2 cellular contexts compared by ENCODE assay signal in the genomic region with DNA sequence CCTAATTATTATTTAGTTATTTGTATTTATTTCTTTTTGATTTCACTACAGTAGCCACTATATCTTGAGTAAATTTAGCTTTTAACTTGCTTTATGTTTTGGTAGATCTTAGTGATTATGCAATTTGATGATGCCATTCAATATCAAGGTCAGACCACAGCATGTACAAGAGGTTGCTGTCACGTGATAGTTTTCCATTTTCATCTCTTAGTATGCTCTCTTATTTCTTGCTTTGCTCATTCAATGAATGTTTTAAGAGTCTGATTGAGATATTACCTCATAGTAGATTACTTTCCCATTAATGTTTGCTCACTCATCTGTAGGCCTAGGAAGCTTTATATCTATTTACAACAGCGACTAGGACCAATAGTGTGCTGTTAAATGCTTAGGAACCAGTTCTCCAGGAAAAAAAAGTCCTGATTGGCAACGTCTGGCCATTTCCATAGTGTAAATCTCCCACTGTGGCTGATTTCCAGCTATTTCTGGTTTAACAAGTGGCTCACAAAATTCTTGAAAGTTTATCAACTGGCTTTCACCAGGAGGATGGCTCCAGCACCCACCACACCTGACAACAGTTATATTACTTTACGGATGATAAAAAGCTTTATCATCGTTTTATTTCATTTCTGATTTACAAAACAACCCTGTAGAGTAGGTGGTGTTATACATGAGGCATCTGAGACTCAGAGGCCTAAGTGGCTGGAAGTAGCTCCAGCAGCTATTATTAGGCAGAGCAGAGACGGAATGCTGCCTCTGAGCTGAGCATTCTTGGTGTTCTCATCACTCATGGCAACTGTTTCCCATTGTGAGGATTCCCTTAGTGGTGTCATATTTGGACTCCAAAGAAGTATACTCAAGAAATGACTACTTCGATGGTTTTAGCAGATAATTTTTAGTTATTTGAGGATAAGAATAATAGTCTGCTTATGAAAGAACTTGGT.
TF ChIP-seq lines count a peak whose summit lies in the region.

No MANE protein-coding gene starts in this region.

TF ChIP-seq in IMR-90, 13 proteins besides CTCF, POLR2A, EP300 and RAD21:
- TF ChIP-seq, protein P1, sequence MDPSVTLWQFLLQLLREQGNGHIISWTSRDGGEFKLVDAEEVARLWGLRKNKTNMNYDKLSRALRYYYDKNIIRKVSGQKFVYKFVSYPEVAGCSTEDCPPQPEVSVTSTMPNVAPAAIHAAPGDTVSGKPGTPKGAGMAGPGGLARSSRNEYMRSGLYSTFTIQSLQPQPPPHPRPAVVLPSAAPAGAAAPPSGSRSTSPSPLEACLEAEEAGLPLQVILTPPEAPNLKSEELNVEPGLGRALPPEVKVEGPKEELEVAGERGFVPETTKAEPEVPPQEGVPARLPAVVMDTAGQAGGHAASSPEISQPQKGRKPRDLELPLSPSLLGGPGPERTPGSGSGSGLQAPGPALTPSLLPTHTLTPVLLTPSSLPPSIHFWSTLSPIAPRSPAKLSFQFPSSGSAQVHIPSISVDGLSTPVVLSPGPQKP (IDR thresholded peaks at IDR 0.05; ENCODE audit: borderline replicate concordance, low read depth, low read length): no peak
- TF ChIP-seq RFX5 (IDR thresholded peaks at IDR 0.05; ENCODE audit: low read depth, low read length): no peak
- no peak for TF ChIP-seq MAZ (IDR thresholded peaks at IDR 0.05; ENCODE audit: borderline replicate concordance, low read depth, low read length)
- TF ChIP-seq, protein P2, sequence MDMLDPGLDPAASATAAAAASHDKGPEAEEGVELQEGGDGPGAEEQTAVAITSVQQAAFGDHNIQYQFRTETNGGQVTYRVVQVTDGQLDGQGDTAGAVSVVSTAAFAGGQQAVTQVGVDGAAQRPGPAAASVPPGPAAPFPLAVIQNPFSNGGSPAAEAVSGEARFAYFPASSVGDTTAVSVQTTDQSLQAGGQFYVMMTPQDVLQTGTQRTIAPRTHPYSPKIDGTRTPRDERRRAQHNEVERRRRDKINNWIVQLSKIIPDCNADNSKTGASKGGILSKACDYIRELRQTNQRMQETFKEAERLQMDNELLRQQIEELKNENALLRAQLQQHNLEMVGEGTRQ (IDR thresholded peaks at IDR 0.05; ENCODE audit: low read depth, low read length): peak; percentile 36; the same call in 1 of the 2 replicates
- TF ChIP-seq SMC3 (IDR thresholded peaks at IDR 0.05; ENCODE audit: low read depth, low read length): no peak
- no peak for TF ChIP-seq RCOR1 (IDR thresholded peaks at IDR 0.05; ENCODE audit: insufficient replicate concordance, low read length)
- TF ChIP-seq MXI1 (IDR thresholded peaks at IDR 0.05; ENCODE audit: borderline replicate concordance, low read depth, low read length): no peak
- no peak for TF ChIP-seq MAFK (IDR thresholded peaks at IDR 0.05; ENCODE audit: low read depth, low read length)
- TF ChIP-seq FOS (IDR thresholded peaks at IDR 0.05; ENCODE audit: low read depth, low read length): no peak
- peak; percentile 81 for TF ChIP-seq CEBPB (IDR thresholded peaks at IDR 0.05; ENCODE audit: low read depth, low read length)

TF ChIP-seq in GM23338, 12 proteins besides CTCF, POLR2A, EP300 and RAD21:
- TF ChIP-seq EZH2 (IDR thresholded peaks at IDR 0.05; ENCODE audit: low read depth, unreplicated experiment) (no peak), ZNF331 (CRISPR knock-in tag; IDR thresholded peaks at IDR 0.05; ENCODE audit: low read depth) (no peak), NANOG (IDR thresholded peaks at IDR 0.05; ENCODE audit: borderline replicate concordance) (no peak), CREB1 (CRISPR knock-in tag; IDR thresholded peaks at IDR 0.05; ENCODE audit: low read depth) (no peak), STAT1 (IDR thresholded peaks at IDR 0.05; ENCODE audit: unreplicated experiment) (no peak), POLR2AphosphoS5 (IDR thresholded peaks at IDR 0.05; ENCODE audit: low read depth) (no peak), JUNB (IDR thresholded peaks at IDR 0.05; ENCODE audit: unreplicated experiment) (no peak), EZH2phosphoT487 (IDR thresholded peaks at IDR 0.05; ENCODE audit: unreplicated experiment) (no peak), ZNF114 (CRISPR knock-in tag; IDR thresholded peaks at IDR 0.05) (no peak)
- TF ChIP-seq, protein P3, sequence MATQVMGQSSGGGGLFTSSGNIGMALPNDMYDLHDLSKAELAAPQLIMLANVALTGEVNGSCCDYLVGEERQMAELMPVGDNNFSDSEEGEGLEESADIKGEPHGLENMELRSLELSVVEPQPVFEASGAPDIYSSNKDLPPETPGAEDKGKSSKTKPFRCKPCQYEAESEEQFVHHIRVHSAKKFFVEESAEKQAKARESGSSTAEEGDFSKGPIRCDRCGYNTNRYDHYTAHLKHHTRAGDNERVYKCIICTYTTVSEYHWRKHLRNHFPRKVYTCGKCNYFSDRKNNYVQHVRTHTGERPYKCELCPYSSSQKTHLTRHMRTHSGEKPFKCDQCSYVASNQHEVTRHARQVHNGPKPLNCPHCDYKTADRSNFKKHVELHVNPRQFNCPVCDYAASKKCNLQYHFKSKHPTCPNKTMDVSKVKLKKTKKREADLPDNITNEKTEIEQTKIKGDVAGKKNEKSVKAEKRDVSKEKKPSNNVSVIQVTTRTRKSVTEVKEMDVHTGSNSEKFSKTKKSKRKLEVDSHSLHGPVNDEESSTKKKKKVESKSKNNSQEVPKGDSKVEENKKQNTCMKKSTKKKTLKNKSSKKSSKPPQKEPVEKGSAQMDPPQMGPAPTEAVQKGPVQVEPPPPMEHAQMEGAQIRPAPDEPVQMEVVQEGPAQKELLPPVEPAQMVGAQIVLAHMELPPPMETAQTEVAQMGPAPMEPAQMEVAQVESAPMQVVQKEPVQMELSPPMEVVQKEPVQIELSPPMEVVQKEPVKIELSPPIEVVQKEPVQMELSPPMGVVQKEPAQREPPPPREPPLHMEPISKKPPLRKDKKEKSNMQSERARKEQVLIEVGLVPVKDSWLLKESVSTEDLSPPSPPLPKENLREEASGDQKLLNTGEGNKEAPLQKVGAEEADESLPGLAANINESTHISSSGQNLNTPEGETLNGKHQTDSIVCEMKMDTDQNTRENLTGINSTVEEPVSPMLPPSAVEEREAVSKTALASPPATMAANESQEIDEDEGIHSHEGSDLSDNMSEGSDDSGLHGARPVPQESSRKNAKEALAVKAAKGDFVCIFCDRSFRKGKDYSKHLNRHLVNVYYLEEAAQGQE (IDR thresholded peaks at IDR 0.05; ENCODE audit: unreplicated experiment): no peak
- TF ChIP-seq, protein P4, sequence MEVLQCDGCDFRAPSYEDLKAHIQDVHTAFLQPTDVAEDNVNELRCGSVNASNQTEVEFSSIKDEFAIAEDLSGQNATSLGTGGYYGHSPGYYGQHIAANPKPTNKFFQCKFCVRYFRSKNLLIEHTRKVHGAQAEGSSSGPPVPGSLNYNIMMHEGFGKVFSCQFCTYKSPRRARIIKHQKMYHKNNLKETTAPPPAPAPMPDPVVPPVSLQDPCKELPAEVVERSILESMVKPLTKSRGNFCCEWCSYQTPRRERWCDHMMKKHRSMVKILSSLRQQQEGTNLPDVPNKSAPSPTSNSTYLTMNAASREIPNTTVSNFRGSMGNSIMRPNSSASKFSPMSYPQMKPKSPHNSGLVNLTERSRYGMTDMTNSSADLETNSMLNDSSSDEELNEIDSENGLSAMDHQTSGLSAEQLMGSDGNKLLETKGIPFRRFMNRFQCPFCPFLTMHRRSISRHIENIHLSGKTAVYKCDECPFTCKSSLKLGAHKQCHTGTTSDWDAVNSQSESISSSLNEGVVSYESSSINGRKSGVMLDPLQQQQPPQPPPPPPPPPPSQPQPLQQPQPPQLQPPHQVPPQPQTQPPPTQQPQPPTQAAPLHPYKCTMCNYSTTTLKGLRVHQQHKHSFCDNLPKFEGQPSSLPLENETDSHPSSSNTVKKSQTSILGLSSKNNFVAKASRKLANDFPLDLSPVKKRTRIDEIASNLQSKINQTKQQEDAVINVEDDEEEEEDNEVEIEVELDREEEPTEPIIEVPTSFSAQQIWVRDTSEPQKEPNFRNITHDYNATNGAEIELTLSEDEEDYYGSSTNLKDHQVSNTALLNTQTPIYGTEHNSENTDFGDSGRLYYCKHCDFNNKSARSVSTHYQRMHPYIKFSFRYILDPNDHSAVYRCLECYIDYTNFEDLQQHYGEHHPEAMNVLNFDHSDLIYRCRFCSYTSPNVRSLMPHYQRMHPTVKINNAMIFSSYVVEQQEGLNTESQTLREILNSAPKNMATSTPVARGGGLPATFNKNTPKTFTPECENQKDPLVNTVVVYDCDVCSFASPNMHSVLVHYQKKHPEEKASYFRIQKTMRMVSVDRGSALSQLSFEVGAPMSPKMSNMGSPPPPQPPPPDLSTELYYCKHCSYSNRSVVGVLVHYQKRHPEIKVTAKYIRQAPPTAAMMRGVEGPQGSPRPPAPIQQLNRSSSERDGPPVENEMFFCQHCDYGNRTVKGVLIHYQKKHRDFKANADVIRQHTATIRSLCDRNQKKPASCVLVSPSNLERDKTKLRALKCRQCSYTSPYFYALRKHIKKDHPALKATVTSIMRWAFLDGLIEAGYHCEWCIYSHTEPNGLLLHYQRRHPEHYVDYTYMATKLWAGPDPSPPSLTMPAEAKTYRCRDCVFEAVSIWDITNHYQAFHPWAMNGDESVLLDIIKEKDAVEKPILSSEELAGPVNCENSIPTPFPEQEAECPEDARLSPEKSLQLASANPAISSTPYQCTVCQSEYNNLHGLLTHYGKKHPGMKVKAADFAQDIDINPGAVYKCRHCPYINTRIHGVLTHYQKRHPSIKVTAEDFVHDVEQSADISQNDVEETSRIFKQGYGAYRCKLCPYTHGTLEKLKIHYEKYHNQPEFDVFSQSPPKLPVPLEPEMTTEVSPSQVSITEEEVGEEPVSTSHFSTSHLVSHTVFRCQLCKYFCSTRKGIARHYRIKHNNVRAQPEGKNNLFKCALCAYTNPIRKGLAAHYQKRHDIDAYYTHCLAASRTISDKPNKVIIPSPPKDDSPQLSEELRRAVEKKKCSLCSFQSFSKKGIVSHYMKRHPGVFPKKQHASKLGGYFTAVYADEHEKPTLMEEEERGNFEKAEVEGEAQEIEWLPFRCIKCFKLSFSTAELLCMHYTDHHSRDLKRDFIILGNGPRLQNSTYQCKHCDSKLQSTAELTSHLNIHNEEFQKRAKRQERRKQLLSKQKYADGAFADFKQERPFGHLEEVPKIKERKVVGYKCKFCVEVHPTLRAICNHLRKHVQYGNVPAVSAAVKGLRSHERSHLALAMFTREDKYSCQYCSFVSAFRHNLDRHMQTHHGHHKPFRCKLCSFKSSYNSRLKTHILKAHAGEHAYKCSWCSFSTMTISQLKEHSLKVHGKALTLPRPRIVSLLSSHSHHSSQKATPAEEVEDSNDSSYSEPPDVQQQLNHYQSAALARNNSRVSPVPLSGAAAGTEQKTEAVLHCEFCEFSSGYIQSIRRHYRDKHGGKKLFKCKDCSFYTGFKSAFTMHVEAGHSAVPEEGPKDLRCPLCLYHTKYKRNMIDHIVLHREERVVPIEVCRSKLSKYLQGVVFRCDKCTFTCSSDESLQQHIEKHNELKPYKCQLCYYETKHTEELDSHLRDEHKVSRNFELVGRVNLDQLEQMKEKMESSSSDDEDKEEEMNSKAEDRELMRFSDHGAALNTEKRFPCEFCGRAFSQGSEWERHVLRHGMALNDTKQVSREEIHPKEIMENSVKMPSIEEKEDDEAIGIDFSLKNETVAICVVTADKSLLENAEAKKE (CRISPR knock-in tag; IDR thresholded peaks at IDR 0.05): no peak
- TF ChIP-seq, protein P5, sequence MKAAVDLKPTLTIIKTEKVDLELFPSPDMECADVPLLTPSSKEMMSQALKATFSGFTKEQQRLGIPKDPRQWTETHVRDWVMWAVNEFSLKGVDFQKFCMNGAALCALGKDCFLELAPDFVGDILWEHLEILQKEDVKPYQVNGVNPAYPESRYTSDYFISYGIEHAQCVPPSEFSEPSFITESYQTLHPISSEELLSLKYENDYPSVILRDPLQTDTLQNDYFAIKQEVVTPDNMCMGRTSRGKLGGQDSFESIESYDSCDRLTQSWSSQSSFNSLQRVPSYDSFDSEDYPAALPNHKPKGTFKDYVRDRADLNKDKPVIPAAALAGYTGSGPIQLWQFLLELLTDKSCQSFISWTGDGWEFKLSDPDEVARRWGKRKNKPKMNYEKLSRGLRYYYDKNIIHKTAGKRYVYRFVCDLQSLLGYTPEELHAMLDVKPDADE (IDR thresholded peaks at IDR 0.05): no peak
